ENCODE assay signal across 1 cellular context in the genomic region with DNA sequence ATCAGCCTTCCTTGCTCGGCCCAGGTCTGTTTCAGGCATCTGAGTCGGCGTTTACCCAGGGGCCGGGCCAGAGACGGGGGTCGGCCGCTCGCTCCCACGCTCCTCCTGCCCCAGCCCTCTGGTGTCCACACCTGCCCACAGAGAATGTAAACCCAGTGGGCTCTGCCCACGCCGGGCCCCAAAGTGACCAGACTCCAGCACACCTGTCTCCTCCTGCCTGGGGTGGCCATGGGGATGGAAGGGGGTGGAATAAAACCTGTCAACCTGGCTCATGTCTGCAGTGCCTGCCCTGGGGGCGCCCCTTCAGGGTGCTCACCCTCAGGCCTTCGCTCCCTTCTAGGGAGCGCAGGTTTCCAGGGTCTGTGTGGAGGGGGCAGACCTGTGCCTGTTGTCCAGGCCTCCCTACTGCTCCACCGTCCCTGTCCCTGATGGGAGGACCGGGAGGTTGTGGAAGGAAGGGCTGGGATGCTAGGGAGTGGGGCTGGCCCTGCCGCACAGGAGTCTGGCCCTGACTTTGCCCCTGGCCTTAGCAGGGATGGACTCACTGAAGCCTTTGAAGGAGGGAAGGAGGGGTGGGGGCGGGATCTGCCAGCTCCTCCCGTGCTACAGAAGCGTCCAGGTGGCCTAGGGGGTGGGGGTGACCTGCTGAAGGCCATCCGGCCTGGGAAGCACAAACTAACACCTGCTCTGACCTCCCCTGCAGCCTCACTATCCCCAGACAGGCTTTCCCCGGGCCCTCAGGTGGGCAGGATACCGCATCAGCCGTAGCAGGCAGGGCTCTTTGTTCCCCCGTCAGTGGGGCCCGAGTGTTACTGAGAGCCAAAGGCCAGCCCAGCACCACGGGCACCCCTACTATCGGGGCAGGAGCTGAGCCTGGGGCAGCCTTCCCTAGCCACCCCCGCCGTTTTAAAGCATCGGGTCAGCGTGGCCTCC.
TF ChIP-seq lines count a peak whose summit lies in the region.

No MANE protein-coding gene starts in this region.

TF ChIP-seq in WTC11, 78 proteins besides CTCF, POLR2A, EP300 and RAD21 (continued from another document):
- TF ChIP-seq, protein P1, sequence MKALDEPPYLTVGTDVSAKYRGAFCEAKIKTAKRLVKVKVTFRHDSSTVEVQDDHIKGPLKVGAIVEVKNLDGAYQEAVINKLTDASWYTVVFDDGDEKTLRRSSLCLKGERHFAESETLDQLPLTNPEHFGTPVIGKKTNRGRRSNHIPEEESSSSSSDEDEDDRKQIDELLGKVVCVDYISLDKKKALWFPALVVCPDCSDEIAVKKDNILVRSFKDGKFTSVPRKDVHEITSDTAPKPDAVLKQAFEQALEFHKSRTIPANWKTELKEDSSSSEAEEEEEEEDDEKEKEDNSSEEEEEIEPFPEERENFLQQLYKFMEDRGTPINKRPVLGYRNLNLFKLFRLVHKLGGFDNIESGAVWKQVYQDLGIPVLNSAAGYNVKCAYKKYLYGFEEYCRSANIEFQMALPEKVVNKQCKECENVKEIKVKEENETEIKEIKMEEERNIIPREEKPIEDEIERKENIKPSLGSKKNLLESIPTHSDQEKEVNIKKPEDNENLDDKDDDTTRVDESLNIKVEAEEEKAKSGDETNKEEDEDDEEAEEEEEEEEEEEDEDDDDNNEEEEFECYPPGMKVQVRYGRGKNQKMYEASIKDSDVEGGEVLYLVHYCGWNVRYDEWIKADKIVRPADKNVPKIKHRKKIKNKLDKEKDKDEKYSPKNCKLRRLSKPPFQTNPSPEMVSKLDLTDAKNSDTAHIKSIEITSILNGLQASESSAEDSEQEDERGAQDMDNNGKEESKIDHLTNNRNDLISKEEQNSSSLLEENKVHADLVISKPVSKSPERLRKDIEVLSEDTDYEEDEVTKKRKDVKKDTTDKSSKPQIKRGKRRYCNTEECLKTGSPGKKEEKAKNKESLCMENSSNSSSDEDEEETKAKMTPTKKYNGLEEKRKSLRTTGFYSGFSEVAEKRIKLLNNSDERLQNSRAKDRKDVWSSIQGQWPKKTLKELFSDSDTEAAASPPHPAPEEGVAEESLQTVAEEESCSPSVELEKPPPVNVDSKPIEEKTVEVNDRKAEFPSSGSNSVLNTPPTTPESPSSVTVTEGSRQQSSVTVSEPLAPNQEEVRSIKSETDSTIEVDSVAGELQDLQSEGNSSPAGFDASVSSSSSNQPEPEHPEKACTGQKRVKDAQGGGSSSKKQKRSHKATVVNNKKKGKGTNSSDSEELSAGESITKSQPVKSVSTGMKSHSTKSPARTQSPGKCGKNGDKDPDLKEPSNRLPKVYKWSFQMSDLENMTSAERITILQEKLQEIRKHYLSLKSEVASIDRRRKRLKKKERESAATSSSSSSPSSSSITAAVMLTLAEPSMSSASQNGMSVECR (CRISPR knock-in tag; IDR thresholded peaks at IDR 0.05; ENCODE audit: borderline replicate concordance), result no peak
- TF ChIP-seq ZNF121 (CRISPR knock-in tag; IDR thresholded peaks at IDR 0.05) (no peak), JUN (CRISPR knock-in tag; IDR thresholded peaks at IDR 0.05) (no peak), ZNF396 (CRISPR knock-in tag; IDR thresholded peaks at IDR 0.05; ENCODE audit: borderline replicate concordance) (no peak), SP1 (CRISPR knock-in tag; conservative IDR thresholded peaks at IDR 0.05) (no peak), PRRX2 (CRISPR knock-in tag; IDR thresholded peaks at IDR 0.05) (no peak)
- TF ChIP-seq, protein P2, sequence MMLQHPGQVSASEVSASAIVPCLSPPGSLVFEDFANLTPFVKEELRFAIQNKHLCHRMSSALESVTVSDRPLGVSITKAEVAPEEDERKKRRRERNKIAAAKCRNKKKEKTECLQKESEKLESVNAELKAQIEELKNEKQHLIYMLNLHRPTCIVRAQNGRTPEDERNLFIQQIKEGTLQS (CRISPR knock-in tag; conservative IDR thresholded peaks at IDR 0.05), result no peak
